In the genomic region with DNA sequence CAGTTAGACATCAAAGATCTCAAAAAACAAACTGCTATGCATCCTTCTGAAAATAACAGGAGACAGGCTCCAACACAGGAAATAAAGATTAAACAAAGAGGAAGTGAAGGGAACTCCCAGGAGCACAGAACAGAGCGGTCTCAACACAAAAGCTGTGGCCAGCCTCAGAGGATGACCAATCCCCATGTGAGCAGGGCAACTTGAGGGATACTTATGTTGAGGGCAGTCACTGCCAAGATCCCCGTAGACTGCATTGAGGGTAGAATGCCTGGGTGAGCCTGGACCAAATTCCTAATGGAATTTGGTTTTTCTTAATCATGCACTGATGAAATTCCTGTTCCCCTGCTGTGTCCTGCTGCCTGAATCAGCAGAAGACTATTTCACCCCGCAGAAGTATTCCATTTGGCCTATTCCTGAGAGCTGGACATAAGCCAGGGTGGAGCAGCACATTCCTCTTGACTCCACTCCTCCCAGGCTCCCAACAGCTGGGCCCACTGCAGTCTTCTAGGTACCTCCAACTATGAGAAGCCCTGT, we compare ENCODE assay signal across 8 cellular contexts. TPM values are rescaled to one million over a fixed set of nuclear protein-coding genes. Genes with fewer than 3 reads are reported as not detected.
DNase-seq lines count a peak whose midpoint lies in the region; ATAC-seq and TF ChIP-seq lines count a peak whose summit lies in the region.

No MANE protein-coding gene starts in this region.

- CTCF ChIA-PET in activated CD8-positive, alpha-beta T cell treated with anti-CD3 and anti-CD28 coated beads, Interleukin-2, amount 10 ng/mL, durations not matched to agents 7 days and 5 days (lab: Charles Lee): no interaction called here
- CTCF ChIA-PET in activated naive CD4-positive, alpha-beta T cell treated with anti-CD3 and anti-CD28 coated beads, Interleukin-2, amount 10 ng/mL, durations not matched to agents 7 days and 5 days (lab: Charles Lee): interaction anchor here (0.6 kb wide), 1 partner anchor 8 kb away, joined by 3 read pairs; no protein-coding TSS in a partner anchor

- H3K36me3 Mint-ChIP-seq in HFFc6 (ENCODE audit: low read depth): no peaks in the 10 kb centered on the region
- peaks cover 14% of the 10 kb centered on the region for H3K36me3 Mint-ChIP-seq in activated CD8-positive, alpha-beta T cell treated with anti-CD3 and anti-CD28 coated beads, Interleukin-2, amount 10 ng/mL, durations not matched to agents 7 days and 5 days (ENCODE audit: low read depth)
- H3K36me3 Mint-ChIP-seq in activated naive CD4-positive, alpha-beta T cell treated with anti-CD3 and anti-CD28 coated beads, Interleukin-2, amount 10 ng/mL, durations not matched to agents 7 days and 5 days: peaks cover 16% of the 10 kb centered on the region

- peak; percentile 96 for DNase-seq in A172 (ENCODE audit: low spot score)
- DNase-seq in HFFc6: peak; percentile 95
- DNase-seq in activated CD8-positive, alpha-beta T cell treated with anti-CD3 and anti-CD28 coated beads, Interleukin-2, amount 10 ng/mL, durations not matched to agents 7 days and 5 days: no peak
- peak; percentile 72 for DNase-seq in hepatic stellate cell (ENCODE audit: low spot score)
- peak; percentile 90 for DNase-seq in smooth muscle cell of the brain vasculature (ENCODE audit: low read depth, low spot score)
- no peak for DNase-seq in NCI-H2171 (lab: John Stamatoyannopoulos, UW)
- no peak for DNase-seq in activated naive CD4-positive, alpha-beta T cell treated with anti-CD3 and anti-CD28 coated beads, Interleukin-2, amount 10 ng/mL, durations not matched to agents 7 days and 5 days

- no peak for TF ChIP-seq CTCF in HFFc6 (IDR thresholded peaks at IDR 0.05)

- peaks cover 79% of the 10 kb centered on the region for H3K4me1 Mint-ChIP-seq in HFFc6 (ENCODE audit: low read depth)
- peaks cover 50% of the 10 kb centered on the region for H3K4me1 Mint-ChIP-seq in activated CD8-positive, alpha-beta T cell treated with anti-CD3 and anti-CD28 coated beads, Interleukin-2, amount 10 ng/mL, durations not matched to agents 7 days and 5 days (ENCODE audit: low read depth)
- peaks cover 56% of the 10 kb centered on the region for H3K4me1 Mint-ChIP-seq in activated naive CD4-positive, alpha-beta T cell treated with anti-CD3 and anti-CD28 coated beads, Interleukin-2, amount 10 ng/mL, durations not matched to agents 7 days and 5 days

- H3K27ac Mint-ChIP-seq in HFFc6: peak overlapping the region; percentile 84
- peak overlapping the region; percentile 23 for H3K27ac Mint-ChIP-seq in activated CD8-positive, alpha-beta T cell treated with anti-CD3 and anti-CD28 coated beads, Interleukin-2, amount 10 ng/mL, durations not matched to agents 7 days and 5 days
- no peak overlapping the region for H3K27ac Mint-ChIP-seq in activated naive CD4-positive, alpha-beta T cell treated with anti-CD3 and anti-CD28 coated beads, Interleukin-2, amount 10 ng/mL, durations not matched to agents 7 days and 5 days

- H3K27me3 Mint-ChIP-seq in HFFc6 (ENCODE audit: insufficient read depth): no peaks in the 10 kb centered on the region
- no peaks in the 10 kb centered on the region for H3K27me3 Mint-ChIP-seq in activated CD8-positive, alpha-beta T cell treated with anti-CD3 and anti-CD28 coated beads, Interleukin-2, amount 10 ng/mL, durations not matched to agents 7 days and 5 days (ENCODE audit: low read depth)
- no peaks in the 10 kb centered on the region for H3K27me3 Mint-ChIP-seq in activated naive CD4-positive, alpha-beta T cell treated with anti-CD3 and anti-CD28 coated beads, Interleukin-2, amount 10 ng/mL, durations not matched to agents 7 days and 5 days

- no peak for ATAC-seq in activated CD8-positive, alpha-beta T cell treated with anti-CD3 and anti-CD28 coated beads, Interleukin-2, amount 10 ng/mL, durations not matched to agents 7 days and 5 days
- ATAC-seq in GM18867 (IDR thresholded peaks at IDR 0.05; ENCODE audit: unreplicated experiment): no peak

- peak overlapping the region; percentile 50 for H3K4me3 Mint-ChIP-seq in HFFc6
- no peak overlapping the region for H3K4me3 Mint-ChIP-seq in activated CD8-positive, alpha-beta T cell treated with anti-CD3 and anti-CD28 coated beads, Interleukin-2, amount 10 ng/mL, durations not matched to agents 7 days and 5 days
- no peak overlapping the region for H3K4me3 Mint-ChIP-seq in activated naive CD4-positive, alpha-beta T cell treated with anti-CD3 and anti-CD28 coated beads, Interleukin-2, amount 10 ng/mL, durations not matched to agents 7 days and 5 days

- POLR2A ChIA-PET in activated CD8-positive, alpha-beta T cell treated with anti-CD3 and anti-CD28 coated beads, Interleukin-2, amount 10 ng/mL, durations not matched to agents 7 days and 5 days (lab: Charles Lee): no interaction called here

- no peaks in the 10 kb centered on the region for H3K9me3 Mint-ChIP-seq in HFFc6
- H3K9me3 Mint-ChIP-seq in activated CD8-positive, alpha-beta T cell treated with anti-CD3 and anti-CD28 coated beads, Interleukin-2, amount 10 ng/mL, durations not matched to agents 7 days and 5 days (ENCODE audit: insufficient read depth): no peaks in the 10 kb centered on the region
- no peaks in the 10 kb centered on the region for H3K9me3 Mint-ChIP-seq in activated naive CD4-positive, alpha-beta T cell treated with anti-CD3 and anti-CD28 coated beads, Interleukin-2, amount 10 ng/mL, durations not matched to agents 7 days and 5 days

RNA-seq across cellular contexts. Expression of gene JAK1, which starts 49.0 kb away (rescaled TPM):
- 61.4 and 70.5 TPM in 2 replicates for total RNA-seq in A172 (2014; rRNA removed; shearing (Covaris generic))
- 100 to 1,000 TPM in 2 of 6 experiments, 10 to 100 TPM in 4; 90.0 to 104 (median 98.3) TPM for total RNA-seq in HFFc6 (2021; fragmentation: NEBNext Ultra II Directional; extraction: Animal tissue kit (Norgen Biotek cat#: 25700))
- total RNA-seq in activated CD8-positive, alpha-beta T cell treated with anti-CD3 and anti-CD28 coated beads, Interleukin-2, amount 10 ng/mL, durations not matched to agents 7 days and 5 days: 100 to 1,000 TPM; 156 to 159 TPM

Comparison
In these comparisons a context has a peak if more than half of its experiments do, and no peak if none do; other contexts are left out.
1. DNase-seq: peak in A172 (single experiment), HFFc6 (single experiment), hepatic stellate cell (single experiment) and smooth muscle cell of the brain vasculature (single experiment); none in activated CD8-positive, alpha-beta T cell treated with anti-CD3 and anti-CD28 coated beads, Interleukin-2, amount 10 ng/mL, durations not matched to agents 7 days and 5 days (single experiment), NCI-H2171 (single experiment) and activated naive CD4-positive, alpha-beta T cell treated with anti-CD3 and anti-CD28 coated beads, Interleukin-2, amount 10 ng/mL, durations not matched to agents 7 days and 5 days (single experiment).